In the genomic region with DNA sequence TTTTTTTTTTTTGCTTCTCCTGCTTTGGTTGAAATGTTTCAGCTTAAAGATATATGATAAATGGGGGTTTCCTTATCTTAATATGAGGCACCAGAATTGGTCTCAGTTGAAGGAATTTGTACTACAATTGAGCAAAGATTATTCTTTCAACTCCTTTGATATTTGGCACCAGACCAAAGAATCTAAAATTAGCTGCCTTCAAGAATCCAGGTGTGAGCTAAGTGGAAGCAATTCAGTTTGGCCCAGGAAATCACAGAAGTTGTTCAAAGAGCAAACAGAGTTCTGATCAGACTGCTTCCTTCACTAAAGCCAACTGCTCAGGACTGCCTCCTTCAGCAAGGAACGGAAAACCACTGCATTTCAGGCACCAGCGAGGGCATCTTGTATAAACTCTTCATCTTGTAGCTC, we compare ENCODE assay signal across 10 cellular contexts.
DNase-seq lines count a peak whose midpoint lies in the region; ATAC-seq and TF ChIP-seq lines count a peak whose summit lies in the region.
"Had no signal": no experiment of that assay in that cellular context is flagged by ENCODE, and none has a peak within 500 bp of the region (broad histone marks: within the 10 kb centered on the region; RNA-seq: fewer than 3 reads in every experiment).

No MANE protein-coding gene starts in this region.

- H3K27ac ChIP-seq in thymus (ENCODE audit: low read depth), result peak overlapping the region; percentile 38

- WGBS in thymus, result 2% methylated on average over 2 of the region's 2 CpGs

- H3K36me3 ChIP-seq in thymus (ENCODE audit: control insufficient read depth, insufficient read depth), result no peaks in the 10 kb centered on the region

- no peak for ATAC-seq in GM18873 (IDR thresholded peaks at IDR 0.05; ENCODE audit: low FRiP score, unreplicated experiment)

- peaks cover 29% of the 10 kb centered on the region for H3K4me1 ChIP-seq in thymus (ENCODE audit: control insufficient read depth, insufficient read depth, low read length)

- no peaks in the 10 kb centered on the region for H3K9me3 ChIP-seq in thymus (ENCODE audit: control insufficient read depth)

- H3K27me3 ChIP-seq in thymus (ENCODE audit: control insufficient read depth, insufficient read depth), result no peaks in the 10 kb centered on the region

- DNase-seq in NOMO-1 treated with DMSO at 0.1 percent for 48 hours (lab: John Stamatoyannopoulos, UW; ENCODE audit: unreplicated experiment) (peak; percentile 11), NOMO-1 treated with dmso at 0.1 percent for 144 hours (lab: John Stamatoyannopoulos, UW; ENCODE audit: unreplicated experiment) (no peak), MV-4-11 (lab: John Stamatoyannopoulos, UW) (peak; percentile 40), choroid plexus epithelial cell (ENCODE audit: low read depth) (peak; percentile 60), NCI-H2107 treated with DMSO at 0.1 percent for 48 hours (lab: John Stamatoyannopoulos, UW; ENCODE audit: unreplicated experiment) (no peak), UCSD-AML1 (lab: John Stamatoyannopoulos, UW; ENCODE audit: unreplicated experiment) (no peak)
- DNase-seq: activated T-cell treated with anti-CD3 and anti-CD28 coated beads for 4 hours, NCI-H526 treated with DMSO at 0.1 percent for 48 hours had no signal

- TF ChIP-seq CTCF in choroid plexus epithelial cell (conservative IDR thresholded peaks at IDR 0.05; ENCODE audit: low read depth, low read length), result peak; percentile 62

- H3K4me3 ChIP-seq in choroid plexus epithelial cell (ENCODE audit: low read depth, low read length), result no peak overlapping the region
- H3K4me3 ChIP-seq in thymus (ENCODE audit: low read length), result no peak overlapping the region

Comparison
In these comparisons a context has a peak if more than half of its experiments do, and no peak if none do; other contexts are left out.
1. DNase-seq: peak in NOMO-1 treated with DMSO at 0.1 percent for 48 hours (single experiment), MV-4-11 (single experiment) and choroid plexus epithelial cell (single experiment); none in NOMO-1 treated with dmso at 0.1 percent for 144 hours (single experiment), NCI-H2107 treated with DMSO at 0.1 percent for 48 hours (single experiment) and UCSD-AML1 (single experiment).